Comparison of ENCODE assay signal across 1 cellular context in the genomic region with DNA sequence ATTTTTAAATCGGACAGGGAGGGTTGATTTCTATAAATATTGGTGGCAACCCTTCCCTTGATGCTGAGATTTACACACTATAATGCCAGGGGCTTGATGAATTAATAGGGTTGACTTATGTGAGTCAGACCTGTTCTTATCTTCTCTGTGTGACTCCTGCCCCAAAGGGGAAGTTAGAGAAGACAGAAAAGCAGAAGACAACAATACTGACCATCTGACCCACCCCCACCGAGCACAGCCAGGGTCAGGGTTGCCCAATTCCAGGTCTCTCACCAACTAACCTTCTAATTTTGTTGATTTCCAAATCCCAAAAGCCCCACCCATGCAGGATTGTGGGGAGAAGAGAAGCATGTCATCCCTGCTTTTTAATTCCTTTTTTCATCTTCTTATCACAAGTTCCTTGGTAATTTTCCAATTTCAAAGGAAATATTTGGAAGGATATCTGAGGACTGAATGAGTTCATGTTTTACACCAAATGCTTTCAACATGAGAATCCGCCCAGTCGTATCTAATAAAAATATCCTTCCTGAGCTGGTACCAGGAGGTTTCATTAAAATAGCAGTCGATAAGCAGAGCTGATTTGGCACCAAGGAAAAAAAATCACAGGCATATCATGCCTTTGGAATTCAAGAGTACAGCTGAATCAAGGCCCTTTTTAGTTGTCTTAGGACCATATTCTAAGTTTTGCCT.
A peak's percentile ranks its signal among the peaks of the same experiment; 100 is the strongest.
TF ChIP-seq lines count a peak whose summit lies in the region.

No MANE protein-coding gene starts in this region.

TF ChIP-seq in SK-N-SH treated with all-trans-retinoic acid at 6 μM for 48 hours, 23 proteins besides CTCF, POLR2A, EP300 and RAD21 (continued from another document):
- TF ChIP-seq, protein P1, sequence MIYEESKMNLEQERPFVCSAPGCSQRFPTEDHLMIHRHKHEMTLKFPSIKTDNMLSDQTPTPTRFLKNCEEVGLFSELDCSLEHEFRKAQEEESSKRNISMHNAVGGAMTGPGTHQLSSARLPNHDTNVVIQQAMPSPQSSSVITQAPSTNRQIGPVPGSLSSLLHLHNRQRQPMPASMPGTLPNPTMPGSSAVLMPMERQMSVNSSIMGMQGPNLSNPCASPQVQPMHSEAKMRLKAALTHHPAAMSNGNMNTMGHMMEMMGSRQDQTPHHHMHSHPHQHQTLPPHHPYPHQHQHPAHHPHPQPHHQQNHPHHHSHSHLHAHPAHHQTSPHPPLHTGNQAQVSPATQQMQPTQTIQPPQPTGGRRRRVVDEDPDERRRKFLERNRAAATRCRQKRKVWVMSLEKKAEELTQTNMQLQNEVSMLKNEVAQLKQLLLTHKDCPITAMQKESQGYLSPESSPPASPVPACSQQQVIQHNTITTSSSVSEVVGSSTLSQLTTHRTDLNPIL (CRISPR knock-in tag; IDR thresholded peaks at IDR 0.05; ENCODE audit: low read depth) = peak; percentile 44; the same call in 1 of the 2 replicates
- TF ChIP-seq ARNTL (CRISPR knock-in tag; IDR thresholded peaks at IDR 0.05; ENCODE audit: borderline replicate concordance, low read depth) = no peak
